8 cellular contexts compared by ENCODE assay signal in the genomic region with DNA sequence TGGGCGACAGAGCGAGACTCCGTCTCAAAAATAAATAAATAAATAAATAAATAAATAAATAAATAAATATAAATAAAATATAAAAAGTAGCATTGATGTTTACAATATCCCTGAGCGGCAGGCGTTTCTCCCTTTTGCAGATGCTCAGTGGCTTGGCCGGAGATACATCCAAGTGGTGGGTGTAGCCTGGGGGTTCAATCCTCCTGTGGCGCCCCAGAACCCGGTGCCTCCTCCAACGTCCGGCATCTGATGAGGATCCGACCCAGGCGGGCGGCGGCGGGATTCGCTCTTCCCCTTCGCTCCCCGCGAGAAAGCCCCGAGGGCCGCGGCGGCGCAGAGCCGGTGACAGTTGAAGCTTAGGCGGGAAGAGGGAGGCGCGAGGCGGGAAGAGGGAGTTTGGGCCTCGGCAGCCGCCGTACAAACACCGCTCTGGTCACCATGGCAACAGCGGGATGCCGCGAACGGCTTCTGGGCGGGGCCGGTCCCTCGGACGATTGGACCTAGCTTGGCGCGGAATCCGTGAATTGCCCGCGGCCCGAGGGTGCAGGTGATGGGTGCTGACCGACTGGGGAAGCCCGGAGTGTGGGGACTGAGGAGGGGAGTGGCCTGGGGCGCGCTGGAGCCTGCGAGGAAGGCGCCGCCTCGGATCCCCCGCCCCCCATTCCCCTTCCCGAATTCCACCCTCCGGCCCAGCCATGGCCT. TPM values are rescaled to one million over a fixed set of nuclear protein-coding genes. Genes with fewer than 3 reads are reported as not detected.
A peak's percentile ranks its signal among the peaks of the same experiment; 100 is the strongest.
DNase-seq lines count a peak whose midpoint lies in the region; ATAC-seq and TF ChIP-seq lines count a peak whose summit lies in the region.

No MANE protein-coding gene starts in this region.

- DNase-seq in NCI-H2029 (lab: John Stamatoyannopoulos, UW) (peak; percentile 92), T-helper 9 cell (peak; percentile 81), astrocyte of the cerebellum (ENCODE audit: low read depth) (peak; percentile 69), hippocampal formation (lab: John Stamatoyannopoulos, UW) (peak; percentile 74 to 84), retina (peak; percentile 99), aorta (peak; percentile 97 to 98)

- H3K4me1 ChIP-seq in ES-I3 (ENCODE audit: insufficient read depth, low read length) (no peaks in the 10 kb centered on the region), aorta (ENCODE audit: control insufficient read depth in 1 of 2, insufficient read depth in 2 of 2, low read length in 2 of 2) (no peaks in the 10 kb centered on the region)

- intact Hi-C loops in aorta (cut with DNase I), result no loop called here

- ATAC-seq in HG02840 (IDR thresholded peaks at IDR 0.05; ENCODE audit: low FRiP score, unreplicated experiment) (peak; percentile 71), aorta (ENCODE audit: low FRiP score) (peak; percentile 95)

- H3K36me3 ChIP-seq in ES-I3 (ENCODE audit: insufficient read depth, low read length) (no peaks in the 10 kb centered on the region), aorta (ENCODE audit: control insufficient read depth in 1 of 2, insufficient read depth in 2 of 2, low read length in 1 of 2) (no peaks in the 10 kb centered on the region)

- peak overlapping the region; percentile 56 for H3K9ac ChIP-seq in ES-I3 (ENCODE audit: low read depth, low read length)

- H3K27ac ChIP-seq in aorta (ENCODE audit: low read depth in 1 of 2, low read length in 2 of 2), result no peak overlapping the region

- H3K9me3 ChIP-seq in ES-I3 (ENCODE audit: control insufficient read depth, insufficient read depth, low read length) (no peaks in the 10 kb centered on the region), aorta (ENCODE audit: control insufficient read depth, low read length) (no peaks in the 10 kb centered on the region)

- no peaks in the 10 kb centered on the region for H3K27me3 ChIP-seq in aorta (ENCODE audit: control insufficient read depth in 1 of 2, insufficient read depth in 2 of 2, low read length in 1 of 2)

- H3K4me3 ChIP-seq in astrocyte of the cerebellum (ENCODE audit: low read depth, low read length) (peak overlapping the region; percentile 87), aorta (ENCODE audit: low read length in 2 of 2) (peak overlapping the region; percentile 2 to 52)

- TF ChIP-seq CTCF in astrocyte of the cerebellum (IDR thresholded peaks at IDR 0.05; ENCODE audit: low read depth, low read length, missing control alignments), result no peak

- in situ Hi-C loops in astrocyte of the cerebellum (cut with HindIII; ENCODE audit: low sequenced_read_pairs), result loop anchor here (5.0 kb wide), 1 partner anchor 64 kb away; no protein-coding TSS in a partner anchor

- 4 to 5% methylated on average over 47 to 58 of the region's 58 CpGs for WGBS in aorta, 2 donors

RNA-seq across cellular contexts. Expression of gene ALDOA, which starts 12.7 kb away (rescaled TPM):
- 100 to 1,000 TPM; 791 to 861 TPM for total RNA-seq in aorta
- 100 to 1,000 TPM; 494 to 621 TPM for polyA plus RNA-seq in aorta

RNA-seq across cellular contexts. Expression of gene TLCD3B, which starts 21.8 kb away (rescaled TPM):
- total RNA-seq in aorta, result not detected
- polyA plus RNA-seq in aorta, result not detected

RNA-seq across cellular contexts. Expression of gene PPP4C, which starts 23.0 kb away (rescaled TPM):
- 10 to 100 TPM; 50.2 to 51.0 TPM for total RNA-seq in aorta
- polyA plus RNA-seq in aorta, result 10 to 100 TPM; 58.0 to 70.3 TPM

RNA-seq across cellular contexts. Expression of gene C16orf92, which starts 29.8 kb away (rescaled TPM):
- total RNA-seq in aorta, result not detected
- polyA plus RNA-seq in aorta, result not detected

RNA-seq across cellular contexts. Expression of gene TBX6, which starts 38.9 kb away (rescaled TPM):
- total RNA-seq in aorta, result 1 to 10 TPM in 1 of 2 donors, under 1 TPM in 1; 0.62 to 1.4 TPM
- polyA plus RNA-seq in aorta, result 1 to 10 TPM in 1 of 2 donors, not detected in 1; 1.7 TPM
